ENCODE assay signal across 1 cellular context in genomic region chr22:36232715-36233401, GRCh38.
TF ChIP-seq lines count a peak whose summit lies in the region.

No MANE protein-coding gene starts in this region.

TF ChIP-seq in HepG2, 621 proteins besides CTCF, POLR2A, EP300 and RAD21 (continued from another document):
- TF ChIP-seq ZNF639 (CRISPR knock-in tag; conservative IDR thresholded peaks at IDR 0.05) (no peak), ARID4A (CRISPR knock-in tag; IDR thresholded peaks at IDR 0.05; ENCODE audit: borderline replicate concordance) (peak; percentile 39; the same call in 1 of the 2 replicates), CREM (IDR thresholded peaks at IDR 0.05) (no peak), CREM (CRISPR knock-in tag; IDR thresholded peaks at IDR 0.05) (no peak), PHF20 (CRISPR knock-in tag; IDR thresholded peaks at IDR 0.05) (no peak), IRF9 (CRISPR knock-in tag; IDR thresholded peaks at IDR 0.05; ENCODE audit: borderline replicate concordance) (0 out of 2 replicates have a peak, but pooled peaks have one; percentile 32), EHMT2 (IDR thresholded peaks at IDR 0.05; ENCODE audit: borderline replicate concordance, low read depth, low read length) (no peak), PAWR (CRISPR knock-in tag; IDR thresholded peaks at IDR 0.05; ENCODE audit: borderline replicate concordance) (no peak), GLI4 (CRISPR knock-in tag; IDR thresholded peaks at IDR 0.05; ENCODE audit: borderline replicate concordance) (no peak), XBP1 (CRISPR knock-in tag; IDR thresholded peaks at IDR 0.05) (no peak), ZNF329 (CRISPR knock-in tag; IDR thresholded peaks at IDR 0.05; ENCODE audit: low read depth) (no peak), HOXD1 (CRISPR knock-in tag; IDR thresholded peaks at IDR 0.05) (no peak), ZFP36L2 (CRISPR knock-in tag; IDR thresholded peaks at IDR 0.05) (no peak), POLR2AphosphoS2 (IDR thresholded peaks at IDR 0.05; ENCODE audit: low read depth, low read length) (no peak), JUNB (CRISPR knock-in tag; IDR thresholded peaks at IDR 0.05; ENCODE audit: borderline replicate concordance) (no peak), ZNF160 (CRISPR knock-in tag; IDR thresholded peaks at IDR 0.05) (no peak), HNF4A (CRISPR knock-in tag; IDR thresholded peaks at IDR 0.05) (no peak), ZNF614 (CRISPR knock-in tag; IDR thresholded peaks at IDR 0.05; ENCODE audit: borderline replicate concordance) (no peak), ZNF256 (CRISPR knock-in tag; conservative IDR thresholded peaks at IDR 0.05) (no peak), IKZF5 (CRISPR knock-in tag; IDR thresholded peaks at IDR 0.05) (no peak), SMARCC2 (IDR thresholded peaks at IDR 0.05) (no peak), ZEB1 (IDR thresholded peaks at IDR 0.05; ENCODE audit: insufficient replicate concordance, low read depth) (no peak), MED1 (CRISPR knock-in tag; IDR thresholded peaks at IDR 0.05) (no peak), ZNF883 (CRISPR knock-in tag; IDR thresholded peaks at IDR 0.05; ENCODE audit: not compliant biosample characterization) (no peak), ZNF605 (CRISPR knock-in tag; IDR thresholded peaks at IDR 0.05) (no peak), ELF4 (CRISPR knock-in tag; IDR thresholded peaks at IDR 0.05; ENCODE audit: borderline replicate concordance) (no peak)
- TF ChIP-seq, protein P1, sequence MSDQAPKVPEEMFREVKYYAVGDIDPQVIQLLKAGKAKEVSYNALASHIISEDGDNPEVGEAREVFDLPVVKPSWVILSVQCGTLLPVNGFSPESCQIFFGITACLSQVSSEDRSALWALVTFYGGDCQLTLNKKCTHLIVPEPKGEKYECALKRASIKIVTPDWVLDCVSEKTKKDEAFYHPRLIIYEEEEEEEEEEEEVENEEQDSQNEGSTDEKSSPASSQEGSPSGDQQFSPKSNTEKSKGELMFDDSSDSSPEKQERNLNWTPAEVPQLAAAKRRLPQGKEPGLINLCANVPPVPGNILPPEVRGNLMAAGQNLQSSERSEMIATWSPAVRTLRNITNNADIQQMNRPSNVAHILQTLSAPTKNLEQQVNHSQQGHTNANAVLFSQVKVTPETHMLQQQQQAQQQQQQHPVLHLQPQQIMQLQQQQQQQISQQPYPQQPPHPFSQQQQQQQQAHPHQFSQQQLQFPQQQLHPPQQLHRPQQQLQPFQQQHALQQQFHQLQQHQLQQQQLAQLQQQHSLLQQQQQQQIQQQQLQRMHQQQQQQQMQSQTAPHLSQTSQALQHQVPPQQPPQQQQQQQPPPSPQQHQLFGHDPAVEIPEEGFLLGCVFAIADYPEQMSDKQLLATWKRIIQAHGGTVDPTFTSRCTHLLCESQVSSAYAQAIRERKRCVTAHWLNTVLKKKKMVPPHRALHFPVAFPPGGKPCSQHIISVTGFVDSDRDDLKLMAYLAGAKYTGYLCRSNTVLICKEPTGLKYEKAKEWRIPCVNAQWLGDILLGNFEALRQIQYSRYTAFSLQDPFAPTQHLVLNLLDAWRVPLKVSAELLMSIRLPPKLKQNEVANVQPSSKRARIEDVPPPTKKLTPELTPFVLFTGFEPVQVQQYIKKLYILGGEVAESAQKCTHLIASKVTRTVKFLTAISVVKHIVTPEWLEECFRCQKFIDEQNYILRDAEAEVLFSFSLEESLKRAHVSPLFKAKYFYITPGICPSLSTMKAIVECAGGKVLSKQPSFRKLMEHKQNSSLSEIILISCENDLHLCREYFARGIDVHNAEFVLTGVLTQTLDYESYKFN (CRISPR knock-in tag; conservative IDR thresholded peaks at IDR 0.05): peak; percentile 48; the same call in 1 of the 2 replicates
- TF ChIP-seq, protein P2, sequence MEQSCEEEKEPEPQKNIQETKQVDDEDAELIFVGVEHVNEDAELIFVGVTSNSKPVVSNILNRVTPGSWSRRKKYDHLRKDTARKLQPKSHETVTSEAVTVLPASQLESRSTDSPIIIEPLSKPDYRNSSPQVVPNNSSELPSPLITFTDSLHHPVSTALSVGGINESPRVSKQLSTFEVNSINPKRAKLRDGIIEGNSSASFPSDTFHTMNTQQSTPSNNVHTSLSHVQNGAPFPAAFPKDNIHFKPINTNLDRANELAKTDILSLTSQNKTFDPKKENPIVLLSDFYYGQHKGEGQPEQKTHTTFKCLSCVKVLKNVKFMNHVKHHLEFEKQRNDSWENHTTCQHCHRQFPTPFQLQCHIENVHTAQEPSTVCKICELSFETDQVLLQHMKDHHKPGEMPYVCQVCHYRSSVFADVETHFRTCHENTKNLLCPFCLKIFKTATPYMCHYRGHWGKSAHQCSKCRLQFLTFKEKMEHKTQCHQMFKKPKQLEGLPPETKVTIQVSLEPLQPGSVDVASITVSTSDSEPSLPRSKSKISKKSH (CRISPR knock-in tag; IDR thresholded peaks at IDR 0.05; ENCODE audit: borderline replicate concordance): no peak
- TF ChIP-seq, protein P3, sequence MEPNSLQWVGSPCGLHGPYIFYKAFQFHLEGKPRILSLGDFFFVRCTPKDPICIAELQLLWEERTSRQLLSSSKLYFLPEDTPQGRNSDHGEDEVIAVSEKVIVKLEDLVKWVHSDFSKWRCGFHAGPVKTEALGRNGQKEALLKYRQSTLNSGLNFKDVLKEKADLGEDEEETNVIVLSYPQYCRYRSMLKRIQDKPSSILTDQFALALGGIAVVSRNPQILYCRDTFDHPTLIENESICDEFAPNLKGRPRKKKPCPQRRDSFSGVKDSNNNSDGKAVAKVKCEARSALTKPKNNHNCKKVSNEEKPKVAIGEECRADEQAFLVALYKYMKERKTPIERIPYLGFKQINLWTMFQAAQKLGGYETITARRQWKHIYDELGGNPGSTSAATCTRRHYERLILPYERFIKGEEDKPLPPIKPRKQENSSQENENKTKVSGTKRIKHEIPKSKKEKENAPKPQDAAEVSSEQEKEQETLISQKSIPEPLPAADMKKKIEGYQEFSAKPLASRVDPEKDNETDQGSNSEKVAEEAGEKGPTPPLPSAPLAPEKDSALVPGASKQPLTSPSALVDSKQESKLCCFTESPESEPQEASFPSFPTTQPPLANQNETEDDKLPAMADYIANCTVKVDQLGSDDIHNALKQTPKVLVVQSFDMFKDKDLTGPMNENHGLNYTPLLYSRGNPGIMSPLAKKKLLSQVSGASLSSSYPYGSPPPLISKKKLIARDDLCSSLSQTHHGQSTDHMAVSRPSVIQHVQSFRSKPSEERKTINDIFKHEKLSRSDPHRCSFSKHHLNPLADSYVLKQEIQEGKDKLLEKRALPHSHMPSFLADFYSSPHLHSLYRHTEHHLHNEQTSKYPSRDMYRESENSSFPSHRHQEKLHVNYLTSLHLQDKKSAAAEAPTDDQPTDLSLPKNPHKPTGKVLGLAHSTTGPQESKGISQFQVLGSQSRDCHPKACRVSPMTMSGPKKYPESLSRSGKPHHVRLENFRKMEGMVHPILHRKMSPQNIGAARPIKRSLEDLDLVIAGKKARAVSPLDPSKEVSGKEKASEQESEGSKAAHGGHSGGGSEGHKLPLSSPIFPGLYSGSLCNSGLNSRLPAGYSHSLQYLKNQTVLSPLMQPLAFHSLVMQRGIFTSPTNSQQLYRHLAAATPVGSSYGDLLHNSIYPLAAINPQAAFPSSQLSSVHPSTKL (CRISPR knock-in tag; IDR thresholded peaks at IDR 0.05): 0 out of 2 replicates have a peak, but pooled peaks have one; percentile 8
